ENCODE assay signal across 20 cellular contexts in genomic region chr1:180165509-180166435, GRCh38. TPM values are rescaled to one million over a fixed set of nuclear protein-coding genes. Genes with fewer than 3 reads are reported as not detected.
A peak's percentile ranks its signal among the peaks of the same experiment; 100 is the strongest.
DNase-seq lines count a peak whose midpoint lies in the region; ATAC-seq, FAIRE-seq and TF ChIP-seq lines count a peak whose summit lies in the region.
"Had no signal": no experiment of that assay in that cellular context is flagged by ENCODE, and none has a peak within 500 bp of the region (broad histone marks: within the 10 kb centered on the region; RNA-seq: fewer than 3 reads in every experiment).

No MANE protein-coding gene starts in this region.

- no peaks in the 10 kb centered on the region for H3K9me3 Mint-ChIP-seq in WTC11

- no peak overlapping the region for H2AFZ ChIP-seq in HepG2 (ENCODE audit: low read length)

- peaks cover 4% of the 10 kb centered on the region; the same call in 1 of the 2 replicates for H4K20me1 ChIP-seq in HepG2 (ENCODE audit: insufficient read depth, low read length)

- TF ChIP-seq EP300 in HepG2 (IDR thresholded peaks at IDR 0.05; ENCODE audit: low read depth in 2 of 2, low read length in 2 of 2) (no peak), HepG2 (CRISPR knock-in tag; IDR thresholded peaks at IDR 0.05; ENCODE audit: borderline replicate concordance) (no peak)

- H3K9me3 ChIP-seq in mucosa of stomach (ENCODE audit: control insufficient read depth, low read length) (no peaks in the 10 kb centered on the region), skeletal muscle tissue (ENCODE audit: control insufficient read depth in 3 of 3, low read length in 3 of 3) (no peaks in the 10 kb centered on the region), HepG2 (ENCODE audit: low read length) (no peaks in the 10 kb centered on the region)
- H3K9me3 ChIP-seq: heart left ventricle, left lung, SJSA1, upper lobe of left lung had no signal

- intact Hi-C loops in HepG2 (cut with micrococcal nuclease; ENCODE audit: unreplicated experiment): loop anchor here (5.0 kb wide), 2 partner anchors 48 to 283 kb away; partner anchors contain the start of gene TOR1AIP1

- FAIRE-seq in HepG2 (lab: Jason Lieb, UNC): no peak

- DNase-seq in activated effector memory CD4-positive, alpha-beta T cell treated with anti-CD3 and anti-CD28 coated beads, Interleukin-2, amount 50 U/mL, for 16 hours: peak; percentile 39
- DNase-seq in activated effector memory CD4-positive, alpha-beta T cell treated with Interleukin-2 at 50 U/mL for 16 hours: no peak
- DNase-seq in WTC11 (ENCODE audit: low spot score) (no peak), HepG2 (ENCODE audit: low spot score) (no peak), NCI-H2107 (lab: John Stamatoyannopoulos, UW) (no peak)
- DNase-seq in stimulated activated CD4-positive, alpha-beta T cell treated with anti-CD3 and anti-CD28 coated beads, Interleukin-4, amount 100 ng/mL, for 4 hours: no peak
- DNase-seq: activated CD4-positive, alpha-beta T cell treated with anti-CD3 and anti-CD28 coated beads, Interleukin-2, amount 50 U/mL, for 4 hours; amniotic stem cell; heart left ventricle; Karpas-422; left lung; NCI-H2029; occipital lobe; upper lobe of left lung; WERI-Rb-1 had no signal

- peak overlapping the region; percentile 14 for H3K9ac ChIP-seq in mucosa of stomach (ENCODE audit: low read length)
- peak overlapping the region in 2 of 3 donors; percentile 46 to 72 for H3K9ac ChIP-seq in skeletal muscle tissue (ENCODE audit: low read depth in 1 of 3, low read length in 3 of 3)
- H3K9ac ChIP-seq in HepG2 (ENCODE audit: insufficient read depth, low read depth, low read length): no peak overlapping the region

- H3K36me3 ChIP-seq in mucosa of stomach (ENCODE audit: control insufficient read depth, insufficient read depth, low read length) (no peaks in the 10 kb centered on the region), skeletal muscle tissue (ENCODE audit: control insufficient read depth in 3 of 3, insufficient read depth in 3 of 3, low read length in 3 of 3) (peaks cover 0 to 4% (median 0%) of the 10 kb centered on the region in 3 donors), HepG2 (replicated peaks in 1 of 2; ENCODE audit: control insufficient read depth in 1 of 2, insufficient read depth in 2 of 2, low read length in 2 of 2) (no peaks in the 10 kb centered on the region)
- H3K36me3 ChIP-seq: cardiac muscle cell had no signal

- no peaks in the 10 kb centered on the region for H3K79me2 ChIP-seq in HepG2 (ENCODE audit: insufficient read depth, low read length)

- TF ChIP-seq POLR2A in HepG2 (IDR thresholded peaks at IDR 0.05; ENCODE audit: insufficient read depth in 1 of 2, low read depth in 2 of 2, low read length in 2 of 2): no peak

- H3K27me3 ChIP-seq in mucosa of stomach (ENCODE audit: control insufficient read depth, insufficient read depth, low read length) (no peaks in the 10 kb centered on the region), skeletal muscle tissue (ENCODE audit: control insufficient read depth in 3 of 3, insufficient read depth in 3 of 3, low read length in 3 of 3) (no peaks in the 10 kb centered on the region), HepG2 (ENCODE audit: control insufficient read depth in 1 of 2, insufficient read depth in 2 of 2, low read length in 2 of 2) (no peaks in the 10 kb centered on the region)
- H3K27me3 ChIP-seq: cardiac muscle cell, heart left ventricle, left lung, SJSA1, upper lobe of left lung had no signal

- TF ChIP-seq RAD21 in HepG2 (CRISPR knock-in tag; IDR thresholded peaks at IDR 0.05): no peak

- no TSS peak for BruUV-seq in HepG2 (replicated peaks; lab: Mats Ljungman, UMichigan)

- WGBS in HepG2 (ENCODE audit: low lambda C conversion rate): 81% methylated on average over 12 of the region's 12 CpGs

- H3K27ac Mint-ChIP-seq in WTC11: peak overlapping the region; percentile 38
- H3K27ac Mint-ChIP-seq: B cell had no signal

- peak overlapping the region; percentile 82 for H3K27ac ChIP-seq in skeletal muscle tissue (ENCODE audit: low read depth, low read length)
- no peak overlapping the region for H3K27ac ChIP-seq in HepG2 (ENCODE audit: extremely low read length, insufficient read depth, low read length)
- H3K27ac ChIP-seq: cardiac muscle cell, SJSA1, WERI-Rb-1 had no signal

- H3K4me1 ChIP-seq in mucosa of stomach (ENCODE audit: control insufficient read depth, insufficient read depth, low read length) (peaks cover 91% of the 10 kb centered on the region), skeletal muscle tissue (ENCODE audit: control insufficient read depth in 3 of 3, insufficient read depth in 3 of 3, low read length in 3 of 3) (peaks cover 52 to 54% (median 53%) of the 10 kb centered on the region in 3 donors), HepG2 (ENCODE audit: insufficient read depth, low read length) (peaks cover 35% of the 10 kb centered on the region)
- H3K4me1 ChIP-seq: SJSA1 had no signal

- TF ChIP-seq CTCF in WTC11 (IDR thresholded peaks at IDR 0.05) (no peak), HepG2 (CRISPR knock-in tag; IDR thresholded peaks at IDR 0.05) (no peak)

- POLR2A ChIA-PET in WTC11 (lab: Charles Lee) (interaction anchor here (0.7 kb wide), 1 partner anchor 11 kb away, joined by 3 read pairs; the partner anchor contains the start of gene QSOX1), HepG2 (lab: Yijun Ruan, JAX) (no interaction called here)

- peaks cover 56% of the 10 kb centered on the region for H3K4me1 Mint-ChIP-seq in WTC11

- no peaks in the 10 kb centered on the region for H3K27me3 Mint-ChIP-seq in WTC11 (ENCODE audit: low read depth)
- H3K27me3 Mint-ChIP-seq: B cell had no signal

- CTCF ChIA-PET in WTC11 (lab: Charles Lee) (interaction anchor here (0.6 to 9.0 kb wide), 7 partner anchors 11 to 351 kb away, joined by 3 to 140 read pairs (median 6); partner anchors contain the start of gene QSOX1), HepG2 (lab: Yijun Ruan, JAX; ENCODE audit: low intra/inter-chr PET ratio, low total read pairs) (no interaction called here)

- in situ Hi-C loops in HepG2 (cut with HindIII; ENCODE audit: extremely low pct_ligation_motif_present, low pct_unique_long_range_greater_than_20kb): loop anchor here (10.0 kb wide), 1 partner anchor 291 kb away; the partner anchor contains the start of gene TOR1AIP2

- ATAC-seq in WTC11 (no peak), HepG2 (no peak)
- ATAC-seq: left lung had no signal

- no peaks in the 10 kb centered on the region for H3K36me3 Mint-ChIP-seq in WTC11

- H3K4me3 Mint-ChIP-seq in WTC11: no peak overlapping the region
- H3K4me3 Mint-ChIP-seq: B cell had no signal

- H3K4me3 ChIP-seq in mucosa of stomach (ENCODE audit: low read length) (no peak overlapping the region), skeletal muscle tissue (ENCODE audit: low read length in 3 of 3) (peak overlapping the region in 1 of 3 donors; percentile 22), HepG2 (replicated peaks in 1 of 3; ENCODE audit: insufficient read depth in 1 of 3, low read depth in 2 of 3, low read length in 3 of 3) (no peak overlapping the region)
- H3K4me3 ChIP-seq: cardiac muscle cell, heart left ventricle, left lung, SJSA1, upper lobe of left lung had no signal

- no peak overlapping the region for H3K4me2 ChIP-seq in HepG2 (ENCODE audit: low read depth, low read length)

TF ChIP-seq in HepG2, 621 proteins besides CTCF, POLR2A, EP300 and RAD21 (continues in another document):
- TF ChIP-seq BRD4 (CRISPR knock-in tag; IDR thresholded peaks at IDR 0.05) (no peak), ZNF615 (CRISPR knock-in tag; IDR thresholded peaks at IDR 0.05; ENCODE audit: borderline replicate concordance) (no peak), RARG (CRISPR knock-in tag; IDR thresholded peaks at IDR 0.05; ENCODE audit: low read depth) (no peak), ZNF264 (CRISPR knock-in tag; IDR thresholded peaks at IDR 0.05) (no peak), NBN (conservative IDR thresholded peaks at IDR 0.05) (no peak), GLMP (CRISPR knock-in tag; IDR thresholded peaks at IDR 0.05; ENCODE audit: borderline replicate concordance) (no peak)

RNA-seq across cellular contexts. Expression of gene QSOX1, which starts 11.1 kb away (rescaled TPM):
- 135 to 147 TPM (median 136 TPM) in 3 replicates for total RNA-seq in WTC11 (2021)
- 4.2 TPM for total RNA-seq in skeletal muscle tissue
- 2.6 and 6.8 TPM in 2 replicates for total RNA-seq in HepG2 (2016; rRNA removed; fragmentation: Illumina TruSeq; extraction: Trizol)
- total RNA-seq in HepG2 (2016; cell fraction: cytosol; rRNA removed; fragmentation: Illumina TruSeq; extraction: Trizol; ENCODE audit: low read depth): 0.18 and 0.20 TPM in 2 replicates
- total RNA-seq in HepG2 (2016; cell fraction: insoluble cytoplasmic fraction; rRNA removed; fragmentation: Illumina TruSeq; extraction: Trizol): 2.0 and 6.7 TPM in 2 replicates
- 1.3 and 1.4 TPM in 2 replicates for total RNA-seq in HepG2 (2016; cell fraction: membrane; rRNA removed; fragmentation: Illumina TruSeq; extraction: Trizol)
- total RNA-seq in HepG2 (2016; cell fraction: nucleus; rRNA removed; fragmentation: Illumina TruSeq; extraction: Trizol): 7.0 and 10.0 TPM in 2 replicates
- 40.2 and 70.2 TPM in 2 replicates for polyA plus RNA-seq in HepG2 (2011; rRNA removed)
- 44.6 and 54.0 TPM in 2 replicates for polyA plus RNA-seq in HepG2 (2011; cell fraction: cytosol; rRNA removed)
- 71.3 and 95.1 TPM in 2 replicates for polyA plus RNA-seq in HepG2 (2011; cell fraction: nucleus; rRNA removed)
- polyA plus RNA-seq in HepG2 (2012): 58.7 and 90.3 TPM in 2 replicates
- polyA plus RNA-seq in HepG2 (2016; cell fraction: cytosol; fragmentation: Illumina TruSeq; extraction: Trizol; ENCODE audit: low read depth): 0.42 and 0.75 TPM in 2 replicates
- polyA plus RNA-seq in HepG2 (2016; cell fraction: insoluble cytoplasmic fraction; fragmentation: Illumina TruSeq; extraction: Trizol; ENCODE audit: low read depth): 2.1 and 3.2 TPM in 2 replicates
- polyA plus RNA-seq in HepG2 (2016; cell fraction: membrane; fragmentation: Illumina TruSeq; extraction: Trizol; ENCODE audit: low read depth): 0.87 and 1.2 TPM in 2 replicates
- polyA plus RNA-seq in HepG2 (2016; cell fraction: nucleus; fragmentation: Illumina TruSeq; extraction: Trizol; ENCODE audit: insufficient read depth, low read depth): 16.2 and 17.3 TPM in 2 replicates
- polyA minus RNA-seq in HepG2 (2011; rRNA and poly(A)+ RNA removed; ENCODE audit: low replicate concordance): 13.5 and 31.5 TPM in 2 replicates
- polyA minus RNA-seq in HepG2 (2011; cell fraction: cytosol; rRNA and poly(A)+ RNA removed): 14.6 and 31.0 TPM in 2 replicates
- polyA minus RNA-seq in HepG2 (2011; cell fraction: nucleus; rRNA and poly(A)+ RNA removed): 11.6 and 13.1 TPM in 2 replicates

Comparison
In these comparisons a context has a peak if more than half of its experiments do, and no peak if none do; other contexts are left out.
1. RNA of gene QSOX1, which starts 11.1 kb away (total RNA-seq): 135 to 147 TPM in WTC11; 0.18 to 10.0 TPM in HepG2 and 4.2 TPM in skeletal muscle tissue (single experiment); every median in the first group is over 10 times any median in the second.